8 cellular contexts compared by ENCODE assay signal in genomic region chr9:127776919-127777280, GRCh38. TPM values are rescaled to one million over a fixed set of nuclear protein-coding genes. Genes with fewer than 3 reads are reported as not detected.
A peak's percentile ranks its signal among the peaks of the same experiment; 100 is the strongest.
DNase-seq lines count a peak whose midpoint lies in the region; ATAC-seq and TF ChIP-seq lines count a peak whose summit lies in the region.

No MANE protein-coding gene starts in this region.

- peaks cover 0 to 32% (median 6%) of the 10 kb centered on the region in 3 donors for H3K36me3 Mint-ChIP-seq in CD8-positive, alpha-beta memory T cell
- H3K36me3 Mint-ChIP-seq in activated naive CD8-positive, alpha-beta T cell treated with anti-CD3 and anti-CD28 coated beads for 36 hours: peaks cover 22% of the 10 kb centered on the region

- TF ChIP-seq CTCF in osteoblast (IDR thresholded peaks at IDR 0.05; ENCODE audit: extremely low read depth, low read depth, low read length): no peak

- no peak overlapping the region for H3K4ac ChIP-seq in neuronal stem cell (ENCODE audit: low read length)

- peak overlapping the region; percentile 40 for H2BK15ac ChIP-seq in neuronal stem cell (ENCODE audit: low read length)

- H3K4me1 Mint-ChIP-seq in CD8-positive, alpha-beta memory T cell: peaks cover 43 to 69% (median 67%) of the 10 kb centered on the region in 3 donors
- peaks cover 41% of the 10 kb centered on the region for H3K4me1 Mint-ChIP-seq in activated naive CD8-positive, alpha-beta T cell treated with anti-CD3 and anti-CD28 coated beads for 36 hours

- no peaks in the 10 kb centered on the region for H3K9me3 Mint-ChIP-seq in CD8-positive, alpha-beta memory T cell
- no peaks in the 10 kb centered on the region for H3K9me3 Mint-ChIP-seq in activated naive CD8-positive, alpha-beta T cell treated with anti-CD3 and anti-CD28 coated beads for 36 hours

- no peaks in the 10 kb centered on the region for H4K20me1 ChIP-seq in osteoblast (ENCODE audit: insufficient read depth, low read length)

- no peaks in the 10 kb centered on the region for H3K79me2 ChIP-seq in osteoblast (ENCODE audit: insufficient read depth, low read length)

- POLR2A ChIA-PET in CD8-positive, alpha-beta memory T cell (lab: Charles Lee): interaction anchor here (0.5 to 2.3 kb wide), 3 partner anchors 8 to 139 kb away, joined by 5 to 13 read pairs (median 6); partner anchors contain the start of gene CDK9

- peaks cover 49% of the 10 kb centered on the region for H3K4me1 ChIP-seq in CD8-positive, alpha-beta memory T cell (ENCODE audit: insufficient read depth, low read length)
- H3K4me1 ChIP-seq in neuronal stem cell (ENCODE audit: control insufficient read depth in 2 of 2, insufficient read depth in 1 of 2, low read depth in 1 of 2, low read length in 2 of 2) (peaks cover 10 to 15% of the 10 kb centered on the region in 2 donors), osteoblast (ENCODE audit: insufficient read depth, low read length) (no peaks in the 10 kb centered on the region)

- H3K9ac ChIP-seq in neuronal stem cell (ENCODE audit: low read depth, low read length, poor library complexity): no peak overlapping the region

- DNase-seq in CD8-positive, alpha-beta memory T cell: no peak
- no peak for DNase-seq in Jurkat, Clone E6-1 (ENCODE audit: low read depth, low spot score)
- DNase-seq in activated naive CD8-positive, alpha-beta T cell treated with anti-CD3 and anti-CD28 coated beads for 36 hours: no peak
- DNase-seq in neuronal stem cell (ENCODE audit: low spot score) (no peak), osteoblast (ENCODE audit: insufficient read length, low spot score, missing footprints) (no peak), occipital lobe (lab: John Stamatoyannopoulos, UW) (no peak)

- H3K27ac ChIP-seq in CD8-positive, alpha-beta memory T cell (ENCODE audit: low read depth, low read length): peak overlapping the region; percentile 82
- H3K27ac ChIP-seq in neuronal stem cell (replicated peaks; ENCODE audit: low read length) (no peak overlapping the region), osteoblast (ENCODE audit: low read depth, low read length) (no peak overlapping the region)

- H3K79me1 ChIP-seq in neuronal stem cell (ENCODE audit: low read depth, low read length): no peaks in the 10 kb centered on the region

- H3K4me2 ChIP-seq in neuronal stem cell (ENCODE audit: insufficient read depth, low read length, poor library complexity, severe bottlenecking): no peak overlapping the region
- H3K4me2 ChIP-seq in osteoblast (ENCODE audit: insufficient read depth, low read length): no peak overlapping the region

- no peaks in the 10 kb centered on the region for H3K27me3 ChIP-seq in CD8-positive, alpha-beta memory T cell (ENCODE audit: insufficient read depth, low read length, poor library complexity, severe bottlenecking)
- peaks cover 0 to 18% (median 0%) of the 10 kb centered on the region in 3 experiments for H3K27me3 ChIP-seq in neuronal stem cell (ENCODE audit: control insufficient read depth in 3 of 3, insufficient read depth in 3 of 3, low read depth in 1 of 3, low read length in 3 of 3)
- peaks cover 4% of the 10 kb centered on the region for H3K27me3 ChIP-seq in osteoblast (ENCODE audit: insufficient read depth, low read length)

- no CpG with 5 or more reads among the region's 5 CpGs for WGBS in neuronal stem cell (ENCODE audit: extremely low coverage in 2 of 2, insufficient read length in 2 of 2, insufficient replicate concordance in 1 of 2), 2 donors

- peak overlapping the region; percentile 68 for H2AK5ac ChIP-seq in neuronal stem cell (ENCODE audit: low read depth, low read length)

- H2BK12ac ChIP-seq in neuronal stem cell (ENCODE audit: low read length): no peak overlapping the region

- no peak overlapping the region for H2BK5ac ChIP-seq in neuronal stem cell (ENCODE audit: low read length)

- H3K27me3 Mint-ChIP-seq in CD8-positive, alpha-beta memory T cell: no peaks in the 10 kb centered on the region
- H3K27me3 Mint-ChIP-seq in activated naive CD8-positive, alpha-beta T cell treated with anti-CD3 and anti-CD28 coated beads for 36 hours: no peaks in the 10 kb centered on the region

- no peak overlapping the region for H3K23ac ChIP-seq in neuronal stem cell (ENCODE audit: low read depth, low read length, poor library complexity)

- H3K4me3 Mint-ChIP-seq in CD8-positive, alpha-beta memory T cell: peak overlapping the region; percentile 99 to 100 (median 100)
- H3K4me3 Mint-ChIP-seq in activated naive CD8-positive, alpha-beta T cell treated with anti-CD3 and anti-CD28 coated beads for 36 hours: peak overlapping the region; percentile 98

- ATAC-seq in HG03432 (IDR thresholded peaks at IDR 0.05; ENCODE audit: unreplicated experiment) (no peak), GM21526 (IDR thresholded peaks at IDR 0.05; ENCODE audit: low FRiP score, unreplicated experiment) (no peak)

- CTCF ChIA-PET in CD8-positive, alpha-beta memory T cell (lab: Charles Lee): interaction anchor here (0.7 to 3.4 kb wide), 4 partner anchors 8 to 93 kb away, joined by 3 to 17 read pairs (median 10); partner anchors contain the start of genes CDK9 and TOR2A

- H3K27ac Mint-ChIP-seq in CD8-positive, alpha-beta memory T cell: peak overlapping the region; percentile 91 to 100 (median 98)
- H3K27ac Mint-ChIP-seq in activated naive CD8-positive, alpha-beta T cell treated with anti-CD3 and anti-CD28 coated beads for 36 hours: peak overlapping the region; percentile 97

- no peak overlapping the region for H3K18ac ChIP-seq in neuronal stem cell (ENCODE audit: low read length)

- peak overlapping the region; percentile 70 for H2AFZ ChIP-seq in neuronal stem cell (ENCODE audit: low read length)
- H2AFZ ChIP-seq in osteoblast (ENCODE audit: low read length): no peak overlapping the region

- H4K91ac ChIP-seq in neuronal stem cell (ENCODE audit: low read depth, low read length, poor library complexity): peak overlapping the region; percentile 22

- no peaks in the 10 kb centered on the region for H3K9me3 ChIP-seq in CD8-positive, alpha-beta memory T cell (ENCODE audit: low read length)
- H3K9me3 ChIP-seq in neuronal stem cell (replicated peaks in 1 of 2; ENCODE audit: control insufficient read depth in 2 of 2, insufficient read depth in 1 of 2, low read depth in 1 of 2, low read length in 2 of 2) (no peaks in the 10 kb centered on the region), osteoblast (ENCODE audit: low read depth, low read length) (no peaks in the 10 kb centered on the region)

- H3K14ac ChIP-seq in neuronal stem cell (ENCODE audit: low read length): peak overlapping the region; percentile 85

- H4K8ac ChIP-seq in neuronal stem cell (ENCODE audit: low read depth, low read length): no peak overlapping the region

- peak overlapping the region; percentile 68 for H3K4me3 ChIP-seq in CD8-positive, alpha-beta memory T cell (ENCODE audit: low read length)
- peak overlapping the region; percentile 79 for H3K4me3 ChIP-seq in Jurkat, Clone E6-1 (ENCODE audit: low read length)
- no peak overlapping the region for H3K4me3 ChIP-seq in neuronal stem cell (ENCODE audit: low read length in 2 of 2)
- no peak overlapping the region for H3K4me3 ChIP-seq in osteoblast (ENCODE audit: insufficient read depth, low read length)

- no peak overlapping the region for H2BK120ac ChIP-seq in neuronal stem cell (ENCODE audit: low read depth, low read length)

- H3K36me3 ChIP-seq in CD8-positive, alpha-beta memory T cell (ENCODE audit: insufficient read depth, low read length): peaks cover 17% of the 10 kb centered on the region
- no peaks in the 10 kb centered on the region for H3K36me3 ChIP-seq in neuronal stem cell (replicated peaks in 1 of 2; ENCODE audit: control insufficient read depth in 2 of 2, insufficient read depth in 2 of 2, low read length in 2 of 2)
- H3K36me3 ChIP-seq in osteoblast (ENCODE audit: insufficient read depth, low read length): no peaks in the 10 kb centered on the region

RNA-seq across cellular contexts. Expression of gene SH2D3C, which starts 1.6 kb away (rescaled TPM):
- 10 to 100 TPM; 13.9 to 14.1 TPM for total RNA-seq in CD8-positive, alpha-beta memory T cell
- 50.7 TPM for polyA plus RNA-seq in CD8-positive, alpha-beta memory T cell
- polyA plus RNA-seq in Jurkat, Clone E6-1 (2012; ENCODE audit: insufficient read depth, insufficient read length): 18.3 TPM
- 10 to 100 TPM; 20.4 to 21.5 TPM for total RNA-seq in activated naive CD8-positive, alpha-beta T cell treated with anti-CD3 and anti-CD28 coated beads for 36 hours
- polyA plus RNA-seq in neuronal stem cell (2013, experiment 1 of 2): 2.8 TPM
- polyA plus RNA-seq in neuronal stem cell (2013, experiment 2 of 2): 2.5 TPM
- total RNA-seq in osteoblast (0.29 and 0.36 TPM in 2 replicates), occipital lobe (5.1 TPM)

RNA-seq across cellular contexts. Expression of gene CDK9, which starts 8.9 kb away (rescaled TPM):
- 100 to 1,000 TPM; 108 to 111 TPM for total RNA-seq in CD8-positive, alpha-beta memory T cell
- polyA plus RNA-seq in CD8-positive, alpha-beta memory T cell: 72.3 TPM
- 75.2 TPM for polyA plus RNA-seq in Jurkat, Clone E6-1 (2012; ENCODE audit: insufficient read depth, insufficient read length)
- 10 to 100 TPM; 85.2 to 94.2 TPM for total RNA-seq in activated naive CD8-positive, alpha-beta T cell treated with anti-CD3 and anti-CD28 coated beads for 36 hours
- polyA plus RNA-seq in neuronal stem cell (2013, experiment 1 of 2): 29.1 TPM
- polyA plus RNA-seq in neuronal stem cell (2013, experiment 2 of 2): 30.0 TPM
- total RNA-seq in osteoblast: 54.8 and 56.1 TPM in 2 replicates
- total RNA-seq in occipital lobe: 45.1 TPM

RNA-seq across cellular contexts. Expression of gene FPGS, which starts 25.8 kb away (rescaled TPM):
- total RNA-seq in CD8-positive, alpha-beta memory T cell: 100 to 1,000 TPM; 110 to 111 TPM
- 68.0 TPM for polyA plus RNA-seq in CD8-positive, alpha-beta memory T cell
- 82.1 TPM for polyA plus RNA-seq in Jurkat, Clone E6-1 (2012; ENCODE audit: insufficient read depth, insufficient read length)
- total RNA-seq in activated naive CD8-positive, alpha-beta T cell treated with anti-CD3 and anti-CD28 coated beads for 36 hours: 10 to 100 TPM; 86.3 to 88.0 TPM
- polyA plus RNA-seq in neuronal stem cell (2013, experiment 1 of 2): 30.2 TPM
- polyA plus RNA-seq in neuronal stem cell (2013, experiment 2 of 2): 32.1 TPM
- total RNA-seq in osteoblast: 87.5 and 98.1 TPM in 2 replicates
- 18.1 TPM for total RNA-seq in occipital lobe

RNA-seq across cellular contexts. Expression of gene TOR2A, which starts 41.8 kb away (rescaled TPM):
- 10 to 100 TPM; 30.7 to 33.7 TPM for total RNA-seq in CD8-positive, alpha-beta memory T cell
- polyA plus RNA-seq in CD8-positive, alpha-beta memory T cell: 37.0 TPM
- polyA plus RNA-seq in Jurkat, Clone E6-1 (2012; ENCODE audit: insufficient read depth, insufficient read length): 14.7 TPM
- 10 to 100 TPM; 17.7 to 18.1 TPM for total RNA-seq in activated naive CD8-positive, alpha-beta T cell treated with anti-CD3 and anti-CD28 coated beads for 36 hours
- polyA plus RNA-seq in neuronal stem cell (2013, experiment 1 of 2): 16.4 TPM
- polyA plus RNA-seq in neuronal stem cell (2013, experiment 2 of 2): 16.7 TPM
- total RNA-seq in osteoblast (3.8 and 4.7 TPM in 2 replicates), occipital lobe (7.0 TPM)

Comparison
In these comparisons a context has a peak if more than half of its experiments do, and no peak if none do; other contexts are left out.
1. H3K4me3 ChIP-seq: peak in CD8-positive, alpha-beta memory T cell (single experiment) and Jurkat, Clone E6-1 (single experiment); none in neuronal stem cell (0 of 2) and osteoblast (single experiment).